ENCODE assay signal across 8 cellular contexts in genomic region chr19:47483800-47484690, GRCh38. TPM values are rescaled to one million over a fixed set of nuclear protein-coding genes. Genes with fewer than 3 reads are reported as not detected.
A peak's percentile ranks its signal among the peaks of the same experiment; 100 is the strongest.
DNase-seq lines count a peak whose midpoint lies in the region; ATAC-seq, FAIRE-seq and TF ChIP-seq lines count a peak whose summit lies in the region.

KPTN (minus strand) TSS chr19:47484219; CDS start chr19:47484160, 59 bp downstream.

- H3K9me3 ChIP-seq in smooth muscle cell (replicated peaks; ENCODE audit: low read depth), result no peaks in the 10 kb centered on the region

- TF ChIP-seq CTCF in WI38 (IDR thresholded peaks at IDR 0.05; ENCODE audit: low read depth, low read length) (peak; percentile 97), bronchial epithelial cell (IDR thresholded peaks at IDR 0.05; ENCODE audit: insufficient read depth, low read length, severe bottlenecking) (peak; percentile 96), smooth muscle cell (IDR thresholded peaks at IDR 0.05; ENCODE audit: borderline replicate concordance, insufficient read depth, poor library complexity, severe bottlenecking) (peak; percentile 99)

- peak within 1 kb of the TSS; percentile 93 to 98 (median 96) for H3K27ac Mint-ChIP-seq in immature natural killer cell

- H3K9ac ChIP-seq in smooth muscle cell (ENCODE audit: low read depth), result peak within 1 kb of the TSS; percentile 93

- peaks cover 4% of the 10 kb centered on the region for H3F3A ChIP-seq in smooth muscle cell (ENCODE audit: low read depth)

- no peaks in the 10 kb centered on the region for H3K4me1 ChIP-seq in ACC112 (ENCODE audit: control insufficient read depth, insufficient read depth, low read length, unreplicated experiment)
- H3K4me1 ChIP-seq in smooth muscle cell (ENCODE audit: low read depth), result no peaks in the 10 kb centered on the region

- ATAC-seq in GM18867 (IDR thresholded peaks at IDR 0.05; ENCODE audit: unreplicated experiment) (peak; percentile 66), HG03139 (IDR thresholded peaks at IDR 0.05; ENCODE audit: unreplicated experiment) (peak; percentile 51)

- WGBS in smooth muscle cell (ENCODE audit: low lambda C conversion rate), result 4% methylated on average over 57 of the region's 57 CpGs

- H3K4me3 Mint-ChIP-seq in immature natural killer cell, result peak within 1 kb of the TSS; percentile 95 to 99 (median 97)

- peak within 1 kb of the TSS; percentile 95 for H3K4me2 ChIP-seq in smooth muscle cell

- H4K20me1 ChIP-seq in smooth muscle cell (ENCODE audit: low read depth), result no peaks in the 10 kb centered on the region

- H2AFZ ChIP-seq in ACC112 (ENCODE audit: low read length, unreplicated experiment) (no peak within 1 kb of the TSS), smooth muscle cell (ENCODE audit: low read depth) (peak within 1 kb of the TSS; percentile 95)

- H3K79me2 ChIP-seq in ACC112 (ENCODE audit: control insufficient read depth, insufficient read depth, low read length, unreplicated experiment), result no peaks in the 10 kb centered on the region
- no peaks in the 10 kb centered on the region for H3K79me2 ChIP-seq in smooth muscle cell (ENCODE audit: low read depth)

- H3K27ac ChIP-seq in ACC112 (ENCODE audit: low read depth, low read length), result peak within 1 kb of the TSS; percentile 60
- H3K27ac ChIP-seq in smooth muscle cell (ENCODE audit: low read depth), result peak within 1 kb of the TSS; percentile 79

- peak; percentile 91 for DNase-seq in NCI-H2227 (lab: John Stamatoyannopoulos, UW; ENCODE audit: unreplicated experiment)
- peak; percentile 67 for DNase-seq in bronchial epithelial cell (ENCODE audit: low read depth)
- DNase-seq in immature natural killer cell, result peak; percentile 85 to 90 (median 90)
- DNase-seq in smooth muscle cell (lab: John Stamatoyannopoulos, UW; ENCODE audit: unreplicated experiment), result peak; percentile 89

- no peaks in the 10 kb centered on the region for H3K36me3 Mint-ChIP-seq in immature natural killer cell

- H3K27me3 ChIP-seq in ACC112 (ENCODE audit: insufficient read depth, low read length) (no peaks in the 10 kb centered on the region), bronchial epithelial cell (ENCODE audit: control insufficient read depth, insufficient read depth, low read length) (no peaks in the 10 kb centered on the region), smooth muscle cell (ENCODE audit: low read depth) (no peaks in the 10 kb centered on the region)

- H3K27me3 Mint-ChIP-seq in immature natural killer cell (ENCODE audit: low read depth in 3 of 3), result peaks cover 10 to 14% (median 14%) of the 10 kb centered on the region in 3 donors

- peaks cover 25 to 27% of the 10 kb centered on the region in 2 donors for H3K4me1 Mint-ChIP-seq in immature natural killer cell

- FAIRE-seq in bronchial epithelial cell (lab: Jason Lieb, UNC), result no peak

- peaks cover 0 to 2% (median 0%) of the 10 kb centered on the region in 6 donors for H3K9me3 Mint-ChIP-seq in immature natural killer cell

- H3K4me3 ChIP-seq in ACC112 (ENCODE audit: low read depth, low read length), result peak within 1 kb of the TSS; percentile 76
- H3K4me3 ChIP-seq in WI38 (ENCODE audit: low read depth, low read length), result peak within 1 kb of the TSS; percentile 72
- H3K4me3 ChIP-seq in bronchial epithelial cell (ENCODE audit: low read depth, low read length), result peak within 1 kb of the TSS; percentile 53
- H3K4me3 ChIP-seq in smooth muscle cell, result peak within 1 kb of the TSS; percentile 79

- H3K36me3 ChIP-seq in ACC112 (ENCODE audit: insufficient read depth, low read length) (no peaks in the 10 kb centered on the region), bronchial epithelial cell (ENCODE audit: control insufficient read depth, insufficient read depth, low read length) (peaks cover 3% of the 10 kb centered on the region), smooth muscle cell (ENCODE audit: low read depth) (no peaks in the 10 kb centered on the region)

RNA-seq across cellular contexts. Expression of gene KPTN, which starts in this region (rescaled TPM):
- total RNA-seq in bronchial epithelial cell, result 2.1 and 3.5 TPM in 2 replicates
- 10 to 100 TPM in 1 of 3 donors, 1 to 10 TPM in 2; 5.0 to 25.7 (median 8.9) TPM for polyA plus RNA-seq in immature natural killer cell
- 3.4 and 12.2 TPM in 2 replicates for total RNA-seq in smooth muscle cell
- 10.6 and 15.5 TPM in 2 replicates for polyA plus RNA-seq in smooth muscle cell

Comparison
In these comparisons a context has a peak if more than half of its experiments do, and no peak if none do; other contexts are left out.
1. Peak in every context shown above with its lines: DNase-seq, ATAC-seq, H3K4me3 ChIP-seq and H3K27ac ChIP-seq.